9 cellular contexts compared by ENCODE assay signal in genomic region chr10:79349072-79349491, GRCh38. TPM values are rescaled to one million over a fixed set of nuclear protein-coding genes. Genes with fewer than 3 reads are reported as not detected.
DNase-seq lines count a peak whose midpoint lies in the region; ATAC-seq and TF ChIP-seq lines count a peak whose summit lies in the region.
"Had no signal": no experiment of that assay in that cellular context is flagged by ENCODE, and none has a peak within 500 bp of the region (broad histone marks: within the 10 kb centered on the region; RNA-seq: fewer than 3 reads in every experiment).

No MANE protein-coding gene starts in this region.

- peak overlapping the region; percentile 95 for H2AK9ac ChIP-seq in IMR-90 (replicated peaks; ENCODE audit: low read depth, low read length, poor library complexity)

- in situ Hi-C loops in IMR-90 (cut with MboI; ENCODE audit: low sequenced_read_pairs): no loop called here

- no peak for TF ChIP-seq RAD21 in IMR-90 (IDR thresholded peaks at IDR 0.05; ENCODE audit: low read length)

- POLR2A ChIA-PET in IMR-90 (lab: Charles Lee; ENCODE audit: unreplicated experiment): no interaction called here

- dilution Hi-C loops in IMR-90 (cut with HindIII; ENCODE audit: low sequenced_read_pairs, unreplicated experiment): no loop called here

- H3K27ac Mint-ChIP-seq in central memory CD8-positive, alpha-beta T cell (ENCODE audit: low read depth): peak overlapping the region; percentile 91
- peak overlapping the region; percentile 91 to 92 for H3K27ac Mint-ChIP-seq in natural killer cell

- H2BK15ac ChIP-seq in IMR-90 (ENCODE audit: low read depth, low read length): no peak overlapping the region

- H4K91ac ChIP-seq in IMR-90 (ENCODE audit: insufficient read depth, low read depth, low read length): no peak overlapping the region

- H3K27ac ChIP-seq in IMR-90 (ENCODE audit: insufficient read depth, low read length): no peak overlapping the region

- H2BK120ac ChIP-seq in IMR-90 (ENCODE audit: low read depth, low read length): no peak overlapping the region

- H3K4me1 Mint-ChIP-seq in central memory CD8-positive, alpha-beta T cell: peaks cover 35% of the 10 kb centered on the region
- H3K4me1 Mint-ChIP-seq in natural killer cell: peaks cover 26 to 48% of the 10 kb centered on the region in 2 donors

- peaks cover 34% of the 10 kb centered on the region for H3K36me3 Mint-ChIP-seq in central memory CD8-positive, alpha-beta T cell (ENCODE audit: insufficient read depth)
- no peaks in the 10 kb centered on the region for H3K36me3 Mint-ChIP-seq in natural killer cell

- TF ChIP-seq POLR2A in IMR-90 (IDR thresholded peaks at IDR 0.05; ENCODE audit: low read depth, low read length): no peak

- no peak overlapping the region for H2BK20ac ChIP-seq in IMR-90 (ENCODE audit: low read depth, low read length)

- ATAC-seq in IMR-90 (ENCODE audit: low read depth) (no peak), natural killer cell (no peak), GM21576 (IDR thresholded peaks at IDR 0.05; ENCODE audit: unreplicated experiment) (no peak), GM21619 (IDR thresholded peaks at IDR 0.05; ENCODE audit: unreplicated experiment) (no peak), HG03565 (IDR thresholded peaks at IDR 0.05; ENCODE audit: unreplicated experiment) (no peak), HG02798 (IDR thresholded peaks at IDR 0.05; ENCODE audit: poor library complexity, unreplicated experiment) (no peak)
- ATAC-seq in central memory CD8-positive, alpha-beta T cell (replicated peaks; ENCODE audit: extremely low read depth, poor library complexity, severe bottlenecking): no peak

- peak overlapping the region; percentile 86 for H3K4me3 ChIP-seq in AG10803 (ENCODE audit: low read length)
- no peak overlapping the region for H3K4me3 ChIP-seq in IMR-90 (ENCODE audit: insufficient read depth, low read depth, low read length)

- H3K9me3 Mint-ChIP-seq in central memory CD8-positive, alpha-beta T cell: no peaks in the 10 kb centered on the region
- H3K9me3 Mint-ChIP-seq in natural killer cell: no peaks in the 10 kb centered on the region

- H3K27me3 Mint-ChIP-seq in central memory CD8-positive, alpha-beta T cell: no peaks in the 10 kb centered on the region
- no peaks in the 10 kb centered on the region for H3K27me3 Mint-ChIP-seq in natural killer cell (ENCODE audit: low read depth in 2 of 2)

- H3K4me2 ChIP-seq in IMR-90 (ENCODE audit: low read depth, low read length): peak overlapping the region; percentile 97

- intact Hi-C loops in IMR-90 (cut with micrococcal nuclease): no loop called here
- intact Hi-C loops in natural killer cell (cut with micrococcal nuclease): loop anchor here (2.0 kb wide), 1 partner anchor 96 kb away; the partner anchor contains the start of gene ZCCHC24

- H3K36me3 ChIP-seq in IMR-90 (ENCODE audit: control insufficient read depth, insufficient read depth, low read length): peaks cover 47% of the 10 kb centered on the region

- TF ChIP-seq CTCF in AG10803 (conservative IDR thresholded peaks at IDR 0.05; ENCODE audit: low read length) (no peak), IMR-90 (conservative IDR thresholded peaks at IDR 0.05; ENCODE audit: low read depth, low read length) (no peak), natural killer cell (IDR thresholded peaks at IDR 0.05) (no peak)

- CTCF ChIA-PET in IMR-90 (lab: Yijun Ruan, JAX): no interaction called here

- H3K18ac ChIP-seq in IMR-90 (ENCODE audit: low read depth, low read length): no peak overlapping the region

- peak overlapping the region; percentile 59 for H2BK5ac ChIP-seq in IMR-90 (ENCODE audit: low read depth, low read length, poor library complexity, severe bottlenecking)

- no peak overlapping the region for H2AFZ ChIP-seq in IMR-90 (replicated peaks; ENCODE audit: low read length, poor library complexity)

- no TSS peak for BruUV-seq in IMR-90 (replicated peaks; lab: Mats Ljungman, UMichigan)

- H4K20me1 ChIP-seq in IMR-90 (ENCODE audit: insufficient read depth, low read length): peaks cover 49% of the 10 kb centered on the region

- no peak overlapping the region; the same call in 1 of the 2 replicates for H3K9ac ChIP-seq in IMR-90 (ENCODE audit: low read depth, low read length)

- H3K14ac ChIP-seq in IMR-90 (replicated peaks; ENCODE audit: low read depth, low read length): peak overlapping the region; percentile 94; the same call in 1 of the 2 replicates

- peak overlapping the region; percentile 89 for H3K23ac ChIP-seq in IMR-90 (ENCODE audit: low read depth, low read length)

- DNase-seq in AG10803 (ENCODE audit: low read depth) (no peak), IMR-90 (no peak), natural killer cell (no peak)
- DNase-seq in central memory CD8-positive, alpha-beta T cell (ENCODE audit: low spot score in 2 of 2): no peak
- DNase-seq: NCI-H2171 treated with DMSO at 0.1 percent for 48 hours had no signal

- H3K4ac ChIP-seq in IMR-90 (ENCODE audit: low read depth, low read length): no peak overlapping the region

- peaks cover 24% of the 10 kb centered on the region for H3K9me1 ChIP-seq in IMR-90 (ENCODE audit: insufficient read depth, low read length)

- H3K4me3 Mint-ChIP-seq in central memory CD8-positive, alpha-beta T cell: peak overlapping the region; percentile 80
- H3K4me3 Mint-ChIP-seq in natural killer cell: peak overlapping the region; percentile 87

- 79% methylated on average over 4 of the region's 6 CpGs; no CpG with 5 or more reads in 1 of the 2 experiments for WGBS in IMR-90 (ENCODE audit: extremely low coverage in 2 of 2, insufficient read length in 1 of 2), 2 experiments

- H3K9me3 ChIP-seq in IMR-90 (ENCODE audit: control insufficient read depth, insufficient read depth, low read length): no peaks in the 10 kb centered on the region

- H3K56ac ChIP-seq in IMR-90 (ENCODE audit: extremely low read depth, insufficient read depth, low read length): no peak overlapping the region

- H3K27me3 ChIP-seq in IMR-90 (ENCODE audit: control insufficient read depth, insufficient read depth, low read length): no peaks in the 10 kb centered on the region

- H3K4me1 ChIP-seq in IMR-90 (ENCODE audit: control insufficient read depth, insufficient read depth, low read length): peaks cover 15% of the 10 kb centered on the region

- H4K8ac ChIP-seq in IMR-90 (ENCODE audit: low read depth in 2 of 2, low read length in 2 of 2): no peak overlapping the region

- peak overlapping the region; percentile 51 for H2AK5ac ChIP-seq in IMR-90 (ENCODE audit: low read depth, low read length)

- peaks cover 30 to 52% of the 10 kb centered on the region in 2 experiments for H3K79me1 ChIP-seq in IMR-90 (ENCODE audit: low read depth in 1 of 2, low read length in 2 of 2)

- no peak overlapping the region for H4K5ac ChIP-seq in IMR-90 (ENCODE audit: low read depth, low read length)

TF ChIP-seq in IMR-90, 13 proteins besides CTCF, POLR2A, EP300 and RAD21:
- TF ChIP-seq FOS (IDR thresholded peaks at IDR 0.05; ENCODE audit: low read depth, low read length): no peak
- no peak for TF ChIP-seq USF2 (IDR thresholded peaks at IDR 0.05; ENCODE audit: low read depth, low read length)
- TF ChIP-seq MAFK (IDR thresholded peaks at IDR 0.05; ENCODE audit: low read depth, low read length): no peak
- no peak for TF ChIP-seq BHLHE40 (IDR thresholded peaks at IDR 0.05; ENCODE audit: low read depth, low read length)
- no peak for TF ChIP-seq CEBPB (IDR thresholded peaks at IDR 0.05; ENCODE audit: low read depth, low read length)
- no peak for TF ChIP-seq ELK1 (IDR thresholded peaks at IDR 0.05; ENCODE audit: borderline replicate concordance, low read depth, low read length)
- no peak for TF ChIP-seq MAZ (IDR thresholded peaks at IDR 0.05; ENCODE audit: borderline replicate concordance, low read depth, low read length)
- no peak for TF ChIP-seq NFE2L2 (IDR thresholded peaks at IDR 0.05; ENCODE audit: low read depth, low read length)
- TF ChIP-seq CHD1 (IDR thresholded peaks at IDR 0.05; ENCODE audit: low read depth, low read length): no peak
- no peak for TF ChIP-seq RFX5 (IDR thresholded peaks at IDR 0.05; ENCODE audit: low read depth, low read length)
- TF ChIP-seq RCOR1 (IDR thresholded peaks at IDR 0.05; ENCODE audit: insufficient replicate concordance, low read length): no peak
- TF ChIP-seq SMC3 (IDR thresholded peaks at IDR 0.05; ENCODE audit: low read depth, low read length): no peak
- TF ChIP-seq MXI1 (IDR thresholded peaks at IDR 0.05; ENCODE audit: borderline replicate concordance, low read depth, low read length): no peak
TF ChIP-seq in IMR-90: peak in this region for 0.

RNA-seq across cellular contexts. Expression of gene PPIF, which starts 1.8 kb away (rescaled TPM):
- total RNA-seq in IMR-90 (2012; rRNA removed) (29.2 and 29.7 TPM in 2 replicates), natural killer cell (10 to 100 TPM; 59.5 to 99.1 (median 66.3) TPM)
- polyA plus RNA-seq in IMR-90 (2012; rRNA removed): 127 and 130 TPM in 2 replicates
- 113 and 150 TPM in 2 replicates for polyA plus RNA-seq in IMR-90 (2012; cell fraction: cytosol; rRNA removed)
- 205 and 248 TPM in 2 replicates for polyA plus RNA-seq in IMR-90 (2012; cell fraction: nucleus; rRNA removed; ENCODE audit: low replicate concordance)
